1 cellular context compared by ENCODE assay signal in genomic region chr4:80407246-80407645, GRCh38.
TF ChIP-seq lines count a peak whose summit lies in the region.

No MANE protein-coding gene starts in this region.

TF ChIP-seq in IMR-90, 13 proteins besides CTCF, POLR2A, EP300 and RAD21:
- TF ChIP-seq MAFK (IDR thresholded peaks at IDR 0.05; ENCODE audit: low read depth, low read length) (no peak), CEBPB (IDR thresholded peaks at IDR 0.05; ENCODE audit: low read depth, low read length) (no peak)
